8 cellular contexts compared by ENCODE assay signal in the genomic region with DNA sequence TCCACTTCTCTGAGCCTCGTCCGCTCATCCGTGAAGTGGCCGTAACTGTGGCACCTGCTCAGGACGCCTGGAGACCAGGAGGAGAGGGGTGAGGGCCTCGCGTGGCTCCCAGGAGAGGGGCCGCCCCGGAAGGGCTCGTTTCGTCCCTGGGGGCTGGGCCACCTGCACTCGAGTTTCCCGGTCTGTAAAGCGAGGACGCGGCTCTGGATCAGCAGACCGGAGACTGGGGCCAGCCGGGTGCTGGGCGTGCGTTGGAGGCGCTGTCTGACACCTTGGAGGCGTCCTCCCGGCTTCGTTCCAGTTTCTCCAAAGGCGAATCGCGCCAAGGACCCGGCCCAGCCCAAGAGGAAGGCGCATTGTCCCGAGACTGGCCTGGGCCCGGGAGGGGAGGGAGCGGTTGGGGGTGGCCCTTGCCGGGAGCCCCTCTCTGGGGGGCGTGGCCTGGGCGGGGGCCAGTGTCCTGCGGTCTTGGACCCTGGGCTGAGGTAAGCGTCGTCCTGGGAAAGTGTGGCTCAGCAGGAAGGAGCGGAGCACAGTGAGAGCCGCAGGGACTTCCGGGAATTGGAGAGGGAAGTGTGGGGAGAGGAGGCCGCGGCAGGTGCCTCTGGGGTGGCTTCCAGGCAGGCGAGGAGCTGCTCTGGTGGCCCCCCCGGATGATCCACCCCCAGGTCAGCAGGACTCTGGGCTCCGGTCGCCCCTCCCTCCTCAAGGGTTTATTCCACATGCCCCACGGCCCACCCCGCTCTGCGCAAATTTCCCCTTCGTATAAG.
A peak's percentile ranks its signal among the peaks of the same experiment; 100 is the strongest.
DNase-seq lines count a peak whose midpoint lies in the region; ATAC-seq lines count a peak whose summit lies in the region.

No MANE protein-coding gene starts in this region.

- H3K9ac ChIP-seq in NT2/D1 (ENCODE audit: insufficient read length, low read depth), result peak overlapping the region; percentile 52

- no peaks in the 10 kb centered on the region for H3K36me3 ChIP-seq in NT2/D1 (ENCODE audit: insufficient read depth, insufficient read length, low read length)

- ATAC-seq in left ventricle myocardium superior (peak; percentile 23), GM19467 (IDR thresholded peaks at IDR 0.05; ENCODE audit: unreplicated experiment) (no peak), GM21619 (IDR thresholded peaks at IDR 0.05; ENCODE audit: unreplicated experiment) (no peak)

- peak overlapping the region; percentile 24 for H3K4me3 ChIP-seq in NT2/D1 (ENCODE audit: insufficient read length, low read depth)

- DNase-seq in DMS79 (lab: John Stamatoyannopoulos, UW) (peak; percentile 59), NT2/D1 (ENCODE audit: low read depth, low spot score) (no peak), left ventricle myocardium superior (no peak), posterior cingulate gyrus (peak in 6 of 10 donors; percentile 8 to 82 (median 48)), OCI-M1 (lab: John Stamatoyannopoulos, UW) (no peak), KBM-7 (no peak)

- intact Hi-C loops in left ventricle myocardium superior (cut with micrococcal nuclease), result no loop called here
- intact Hi-C loops in posterior cingulate gyrus (cut with DNase I), result no loop called here

- H3K4me1 ChIP-seq in NT2/D1 (ENCODE audit: insufficient read depth, insufficient read length), result peaks cover 29% of the 10 kb centered on the region

- H3K27me3 ChIP-seq in NT2/D1 (ENCODE audit: insufficient read depth, insufficient read length), result peaks cover 33% of the 10 kb centered on the region

- in situ Hi-C loops in KBM-7 (cut with MboI; ENCODE audit: low pct_unique_long_range_greater_than_20kb, low sequenced_read_pairs), result no loop called here

- H3K9me3 ChIP-seq in NT2/D1 (ENCODE audit: insufficient read depth, low read length), result peaks cover 13% of the 10 kb centered on the region

Comparison
In these comparisons a context has a peak if more than half of its experiments do, and no peak if none do; other contexts are left out.
1. DNase-seq: peak in DMS79 (single experiment) and posterior cingulate gyrus (6 of 10); none in NT2/D1 (single experiment), left ventricle myocardium superior (single experiment), OCI-M1 (single experiment) and KBM-7 (single experiment).